ENCODE assay signal across 2 cellular contexts in the genomic region with DNA sequence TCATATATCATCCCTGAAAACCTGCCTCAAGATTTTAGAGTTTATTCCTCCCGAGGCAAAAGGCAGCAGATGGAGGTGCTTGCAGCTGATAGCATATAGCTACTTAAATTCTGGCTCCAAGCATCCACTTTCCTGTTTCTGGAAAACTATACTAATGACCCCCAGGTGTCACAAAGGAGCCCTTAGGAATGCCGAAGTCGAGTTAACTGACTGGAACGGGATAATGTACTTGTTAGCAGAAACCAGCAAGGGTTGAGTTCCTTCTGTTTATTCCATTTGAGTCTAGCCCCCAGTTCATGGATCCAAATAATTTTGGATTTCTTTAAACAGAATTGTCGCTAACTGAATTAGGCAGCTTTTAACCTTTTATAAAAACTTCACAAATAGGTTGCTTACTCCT.
TF ChIP-seq lines count a peak whose summit lies in the region.

No MANE protein-coding gene starts in this region.

TF ChIP-seq in HepG2, 621 proteins besides CTCF, POLR2A, EP300 and RAD21:
- TF ChIP-seq MLLT10 (CRISPR knock-in tag; IDR thresholded peaks at IDR 0.05) (no peak), YEATS2 (CRISPR knock-in tag; IDR thresholded peaks at IDR 0.05; ENCODE audit: borderline replicate concordance) (no peak), NFRKB (IDR thresholded peaks at IDR 0.05) (no peak), ZNF224 (CRISPR knock-in tag; IDR thresholded peaks at IDR 0.05) (no peak), KDM5A (IDR thresholded peaks at IDR 0.05; ENCODE audit: borderline replicate concordance, low read length) (no peak), GABPB1 (CRISPR knock-in tag; IDR thresholded peaks at IDR 0.05) (no peak), SRY (CRISPR knock-in tag; IDR thresholded peaks at IDR 0.05) (no peak)
- TF ChIP-seq, protein P1, sequence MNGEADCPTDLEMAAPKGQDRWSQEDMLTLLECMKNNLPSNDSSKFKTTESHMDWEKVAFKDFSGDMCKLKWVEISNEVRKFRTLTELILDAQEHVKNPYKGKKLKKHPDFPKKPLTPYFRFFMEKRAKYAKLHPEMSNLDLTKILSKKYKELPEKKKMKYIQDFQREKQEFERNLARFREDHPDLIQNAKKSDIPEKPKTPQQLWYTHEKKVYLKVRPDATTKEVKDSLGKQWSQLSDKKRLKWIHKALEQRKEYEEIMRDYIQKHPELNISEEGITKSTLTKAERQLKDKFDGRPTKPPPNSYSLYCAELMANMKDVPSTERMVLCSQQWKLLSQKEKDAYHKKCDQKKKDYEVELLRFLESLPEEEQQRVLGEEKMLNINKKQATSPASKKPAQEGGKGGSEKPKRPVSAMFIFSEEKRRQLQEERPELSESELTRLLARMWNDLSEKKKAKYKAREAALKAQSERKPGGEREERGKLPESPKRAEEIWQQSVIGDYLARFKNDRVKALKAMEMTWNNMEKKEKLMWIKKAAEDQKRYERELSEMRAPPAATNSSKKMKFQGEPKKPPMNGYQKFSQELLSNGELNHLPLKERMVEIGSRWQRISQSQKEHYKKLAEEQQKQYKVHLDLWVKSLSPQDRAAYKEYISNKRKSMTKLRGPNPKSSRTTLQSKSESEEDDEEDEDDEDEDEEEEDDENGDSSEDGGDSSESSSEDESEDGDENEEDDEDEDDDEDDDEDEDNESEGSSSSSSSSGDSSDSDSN (CRISPR knock-in tag; IDR thresholded peaks at IDR 0.05): no peak
- TF ChIP-seq, protein P2, sequence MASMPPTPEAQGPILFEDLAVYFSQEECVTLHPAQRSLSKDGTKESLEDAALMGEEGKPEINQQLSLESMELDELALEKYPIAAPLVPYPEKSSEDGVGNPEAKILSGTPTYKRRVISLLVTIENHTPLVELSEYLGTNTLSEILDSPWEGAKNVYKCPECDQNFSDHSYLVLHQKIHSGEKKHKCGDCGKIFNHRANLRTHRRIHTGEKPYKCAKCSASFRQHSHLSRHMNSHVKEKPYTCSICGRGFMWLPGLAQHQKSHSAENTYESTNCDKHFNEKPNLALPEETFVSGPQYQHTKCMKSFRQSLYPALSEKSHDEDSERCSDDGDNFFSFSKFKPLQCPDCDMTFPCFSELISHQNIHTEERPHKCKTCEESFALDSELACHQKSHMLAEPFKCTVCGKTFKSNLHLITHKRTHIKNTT (CRISPR knock-in tag; IDR thresholded peaks at IDR 0.05): no peak
- TF ChIP-seq, protein P3, sequence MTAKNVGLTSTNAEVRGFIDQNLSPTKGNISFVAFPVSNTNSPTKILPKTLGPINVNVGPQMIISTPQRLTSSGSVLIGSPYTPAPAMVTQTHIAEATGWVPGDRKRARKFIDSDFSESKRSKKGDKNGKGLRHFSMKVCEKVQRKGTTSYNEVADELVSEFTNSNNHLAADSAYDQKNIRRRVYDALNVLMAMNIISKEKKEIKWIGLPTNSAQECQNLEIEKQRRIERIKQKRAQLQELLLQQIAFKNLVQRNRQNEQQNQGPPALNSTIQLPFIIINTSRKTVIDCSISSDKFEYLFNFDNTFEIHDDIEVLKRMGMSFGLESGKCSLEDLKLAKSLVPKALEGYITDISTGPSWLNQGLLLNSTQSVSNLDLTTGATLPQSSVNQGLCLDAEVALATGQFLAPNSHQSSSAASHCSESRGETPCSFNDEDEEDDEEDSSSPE (CRISPR knock-in tag; IDR thresholded peaks at IDR 0.05): no peak

TF ChIP-seq in endothelial cell of umbilical vein, 7 proteins besides CTCF, POLR2A, EP300 and RAD21:
- no peak for TF ChIP-seq FOS (IDR thresholded peaks at IDR 0.05; ENCODE audit: borderline replicate concordance, insufficient read depth, low read length)
- TF ChIP-seq POLR2AphosphoS5 (IDR thresholded peaks at IDR 0.05; ENCODE audit: insufficient read depth, low read depth, low read length): no peak
- TF ChIP-seq MYC (IDR thresholded peaks at IDR 0.05; ENCODE audit: low read depth, low read length): no peak
- TF ChIP-seq EZH2 (IDR thresholded peaks at IDR 0.05; ENCODE audit: borderline replicate concordance, low read depth, low read length, severe bottlenecking): no peak
- no peak for TF ChIP-seq GATA2 (IDR thresholded peaks at IDR 0.05; ENCODE audit: insufficient read depth, insufficient read length, low read depth, low read length)
- TF ChIP-seq, protein P4, sequence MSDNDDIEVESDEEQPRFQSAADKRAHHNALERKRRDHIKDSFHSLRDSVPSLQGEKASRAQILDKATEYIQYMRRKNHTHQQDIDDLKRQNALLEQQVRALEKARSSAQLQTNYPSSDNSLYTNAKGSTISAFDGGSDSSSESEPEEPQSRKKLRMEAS (IDR thresholded peaks at IDR 0.05; ENCODE audit: insufficient read depth, insufficient read length): no peak
- no peak for TF ChIP-seq JUN (IDR thresholded peaks at IDR 0.05; ENCODE audit: borderline replicate concordance, insufficient read depth, insufficient read length, low read depth)
